3 cellular contexts compared by ENCODE assay signal in genomic region chr5:52476346-52476745, GRCh38.
"Had no signal": no experiment of that assay in that cellular context is flagged by ENCODE, and none has a peak within 500 bp of the region (broad histone marks: within the 10 kb centered on the region; RNA-seq: fewer than 3 reads in every experiment).

No MANE protein-coding gene starts in this region.

- DNase-seq: GDM1, GF-D8 had no signal

- H3K4me3 ChIP-seq: GM12878 had no signal

- ATAC-seq: GM12878 had no signal
